ENCODE assay signal across 1 cellular context in genomic region chr18:68693091-68693815, GRCh38.
TF ChIP-seq lines count a peak whose summit lies in the region.

No MANE protein-coding gene starts in this region.

TF ChIP-seq in HepG2, 621 proteins besides CTCF, POLR2A, EP300 and RAD21:
- TF ChIP-seq CHD2 (IDR thresholded peaks at IDR 0.05; ENCODE audit: low read depth, low read length) (no peak), POLR2AphosphoS2 (IDR thresholded peaks at IDR 0.05; ENCODE audit: low read depth, low read length) (no peak), AGO2 (optimal IDR thresholded peaks at IDR 0.05; ENCODE audit: low read depth, low read length) (peak; percentile 47)
- TF ChIP-seq, protein P1, sequence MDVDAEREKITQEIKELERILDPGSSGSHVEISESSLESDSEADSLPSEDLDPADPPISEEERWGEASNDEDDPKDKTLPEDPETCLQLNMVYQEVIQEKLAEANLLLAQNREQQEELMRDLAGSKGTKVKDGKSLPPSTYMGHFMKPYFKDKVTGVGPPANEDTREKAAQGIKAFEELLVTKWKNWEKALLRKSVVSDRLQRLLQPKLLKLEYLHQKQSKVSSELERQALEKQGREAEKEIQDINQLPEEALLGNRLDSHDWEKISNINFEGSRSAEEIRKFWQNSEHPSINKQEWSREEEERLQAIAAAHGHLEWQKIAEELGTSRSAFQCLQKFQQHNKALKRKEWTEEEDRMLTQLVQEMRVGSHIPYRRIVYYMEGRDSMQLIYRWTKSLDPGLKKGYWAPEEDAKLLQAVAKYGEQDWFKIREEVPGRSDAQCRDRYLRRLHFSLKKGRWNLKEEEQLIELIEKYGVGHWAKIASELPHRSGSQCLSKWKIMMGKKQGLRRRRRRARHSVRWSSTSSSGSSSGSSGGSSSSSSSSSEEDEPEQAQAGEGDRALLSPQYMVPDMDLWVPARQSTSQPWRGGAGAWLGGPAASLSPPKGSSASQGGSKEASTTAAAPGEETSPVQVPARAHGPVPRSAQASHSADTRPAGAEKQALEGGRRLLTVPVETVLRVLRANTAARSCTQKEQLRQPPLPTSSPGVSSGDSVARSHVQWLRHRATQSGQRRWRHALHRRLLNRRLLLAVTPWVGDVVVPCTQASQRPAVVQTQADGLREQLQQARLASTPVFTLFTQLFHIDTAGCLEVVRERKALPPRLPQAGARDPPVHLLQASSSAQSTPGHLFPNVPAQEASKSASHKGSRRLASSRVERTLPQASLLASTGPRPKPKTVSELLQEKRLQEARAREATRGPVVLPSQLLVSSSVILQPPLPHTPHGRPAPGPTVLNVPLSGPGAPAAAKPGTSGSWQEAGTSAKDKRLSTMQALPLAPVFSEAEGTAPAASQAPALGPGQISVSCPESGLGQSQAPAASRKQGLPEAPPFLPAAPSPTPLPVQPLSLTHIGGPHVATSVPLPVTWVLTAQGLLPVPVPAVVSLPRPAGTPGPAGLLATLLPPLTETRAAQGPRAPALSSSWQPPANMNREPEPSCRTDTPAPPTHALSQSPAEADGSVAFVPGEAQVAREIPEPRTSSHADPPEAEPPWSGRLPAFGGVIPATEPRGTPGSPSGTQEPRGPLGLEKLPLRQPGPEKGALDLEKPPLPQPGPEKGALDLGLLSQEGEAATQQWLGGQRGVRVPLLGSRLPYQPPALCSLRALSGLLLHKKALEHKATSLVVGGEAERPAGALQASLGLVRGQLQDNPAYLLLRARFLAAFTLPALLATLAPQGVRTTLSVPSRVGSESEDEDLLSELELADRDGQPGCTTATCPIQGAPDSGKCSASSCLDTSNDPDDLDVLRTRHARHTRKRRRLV (CRISPR knock-in tag; IDR thresholded peaks at IDR 0.05), result no peak
